ENCODE assay signal across 1 cellular context in genomic region chr22:46638601-46639431, GRCh38.
TF ChIP-seq lines count a peak whose summit lies in the region.

No MANE protein-coding gene starts in this region.

TF ChIP-seq in HepG2, 621 proteins besides CTCF, POLR2A, EP300 and RAD21 (continued from another document and continues in another):
- peak; percentile 67; the same call in 1 of the 2 replicates for TF ChIP-seq ZMAT3 (CRISPR knock-in tag; conservative IDR thresholded peaks at IDR 0.05)
- TF ChIP-seq ZNF451 (CRISPR knock-in tag; IDR thresholded peaks at IDR 0.05) = peak; percentile 42; the same call in 1 of the 2 replicates
- TF ChIP-seq GLI4 (CRISPR knock-in tag; IDR thresholded peaks at IDR 0.05; ENCODE audit: borderline replicate concordance) = no peak
- no peak for TF ChIP-seq ZNF329 (CRISPR knock-in tag; IDR thresholded peaks at IDR 0.05; ENCODE audit: low read depth)
- no peak for TF ChIP-seq E2F1 (CRISPR knock-in tag; IDR thresholded peaks at IDR 0.05)
- no peak for TF ChIP-seq MYNN (CRISPR knock-in tag; IDR thresholded peaks at IDR 0.05; ENCODE audit: low read depth)
- TF ChIP-seq ZNF10 (CRISPR knock-in tag; IDR thresholded peaks at IDR 0.05; ENCODE audit: borderline replicate concordance, low read depth) = no peak
- TF ChIP-seq SMC3 (IDR thresholded peaks at IDR 0.05; ENCODE audit: low read length) = 0 out of 2 replicates have a peak, but pooled peaks have one; percentile 26
- TF ChIP-seq ZBTB49 (CRISPR knock-in tag; IDR thresholded peaks at IDR 0.05; ENCODE audit: borderline replicate concordance) = no peak
- TF ChIP-seq ZNF687 (CRISPR knock-in tag; IDR thresholded peaks at IDR 0.05) = peak; percentile 86
- no peak for TF ChIP-seq CREB3 (CRISPR knock-in tag; IDR thresholded peaks at IDR 0.05)
- no peak for TF ChIP-seq ZNF768 (CRISPR knock-in tag; IDR thresholded peaks at IDR 0.05)
- TF ChIP-seq THAP7 (CRISPR knock-in tag; IDR thresholded peaks at IDR 0.05) = no peak
- TF ChIP-seq ZNF136 (CRISPR knock-in tag; IDR thresholded peaks at IDR 0.05; ENCODE audit: low read depth) = 0 out of 2 replicates have a peak, but pooled peaks have one; percentile 53
- peak; percentile 99 for TF ChIP-seq ZBTB4 (CRISPR knock-in tag; IDR thresholded peaks at IDR 0.05; ENCODE audit: borderline replicate concordance)
- peak; percentile 94 for TF ChIP-seq HNF4A (CRISPR knock-in tag; IDR thresholded peaks at IDR 0.05)
- TF ChIP-seq TFDP2 (CRISPR knock-in tag; IDR thresholded peaks at IDR 0.05) = no peak
- TF ChIP-seq RFX5 (IDR thresholded peaks at IDR 0.05; ENCODE audit: low read depth, low read length) = peak; percentile 59
- peak; percentile 50; the same call in 1 of the 2 replicates for TF ChIP-seq IRF2 (CRISPR knock-in tag; IDR thresholded peaks at IDR 0.05)
- TF ChIP-seq TEAD3 (CRISPR knock-in tag; optimal IDR thresholded peaks at IDR 0.05; ENCODE audit: borderline replicate concordance) = peak; percentile 88
- TF ChIP-seq ZKSCAN5 (CRISPR knock-in tag; IDR thresholded peaks at IDR 0.05) = no peak
- no peak for TF ChIP-seq ZNF674 (CRISPR knock-in tag; IDR thresholded peaks at IDR 0.05; ENCODE audit: low read depth)
- TF ChIP-seq ONECUT2 (CRISPR knock-in tag; IDR thresholded peaks at IDR 0.05) = no peak
- peak; percentile 59 for TF ChIP-seq UBTF (CRISPR knock-in tag; IDR thresholded peaks at IDR 0.05)
- TF ChIP-seq STAG1 (CRISPR knock-in tag; IDR thresholded peaks at IDR 0.05) = 0 out of 2 replicates have a peak, but pooled peaks have one; percentile 1
- TF ChIP-seq NFKBIZ (CRISPR knock-in tag; IDR thresholded peaks at IDR 0.05) = 0 out of 2 replicates have a peak, but pooled peaks have one; percentile 49
- no peak for TF ChIP-seq ZBTB1 (CRISPR knock-in tag; IDR thresholded peaks at IDR 0.05; ENCODE audit: borderline replicate concordance)
- TF ChIP-seq SMAD3 (CRISPR knock-in tag; IDR thresholded peaks at IDR 0.05) = peak; percentile 60; the same call in 1 of the 2 replicates
- no peak for TF ChIP-seq ARID2 (CRISPR knock-in tag; IDR thresholded peaks at IDR 0.05; ENCODE audit: borderline replicate concordance)
- peak; percentile 59 for TF ChIP-seq KDM6A (CRISPR knock-in tag; IDR thresholded peaks at IDR 0.05; ENCODE audit: low read depth)
- peak; percentile 27; the same call in 1 of the 2 replicates for TF ChIP-seq SALL2 (CRISPR knock-in tag; IDR thresholded peaks at IDR 0.05)
- 0 out of 2 replicates have a peak, but pooled peaks have one; percentile 60 for TF ChIP-seq AKAP8 (CRISPR knock-in tag; IDR thresholded peaks at IDR 0.05)
- no peak for TF ChIP-seq GFI1 (CRISPR knock-in tag; IDR thresholded peaks at IDR 0.05; ENCODE audit: borderline replicate concordance)
- TF ChIP-seq SNAPC5 (CRISPR knock-in tag; IDR thresholded peaks at IDR 0.05; ENCODE audit: borderline replicate concordance) = no peak; the same call in 1 of the 2 replicates
- TF ChIP-seq PHF20 (CRISPR knock-in tag; IDR thresholded peaks at IDR 0.05) = peak; percentile 55
- TF ChIP-seq GPBP1L1 (CRISPR knock-in tag; IDR thresholded peaks at IDR 0.05) = no peak
- TF ChIP-seq HINFP (CRISPR knock-in tag; IDR thresholded peaks at IDR 0.05; ENCODE audit: low read depth) = no peak
- TF ChIP-seq ZNF75D (CRISPR knock-in tag; IDR thresholded peaks at IDR 0.05; ENCODE audit: borderline replicate concordance) = no peak
- no peak for TF ChIP-seq PHB2 (IDR thresholded peaks at IDR 0.05; ENCODE audit: partially characterized antibody)
